In genomic region chr3:194181612-194182011, GRCh38 we compare ENCODE assay signal across 23 cellular contexts.
"Had no signal": no experiment of that assay in that cellular context is flagged by ENCODE, and none has a peak within 500 bp of the region (broad histone marks: within the 10 kb centered on the region; RNA-seq: fewer than 3 reads in every experiment).

No MANE protein-coding gene starts in this region.

- H3K4me1 ChIP-seq: testis, tibial artery, upper lobe of right lung, uterus had no signal

- H3K27me3 ChIP-seq: stomach, suprapubic skin, testis, tibial nerve, transverse colon, upper lobe of left lung, upper lobe of right lung, uterus, vagina had no signal

- H3K9me3 ChIP-seq: stomach, suprapubic skin, testis, thoracic aorta, tibial artery, tibial nerve, transverse colon, upper lobe of left lung, upper lobe of right lung, uterus, vagina had no signal

- DNase-seq: stimulated activated CD4-positive, alpha-beta T cell treated with anti-CD3 and anti-CD28 coated beads, Interleukin-2, amount 100 ng/mL, for 48 hours; stimulated activated CD4-positive, alpha-beta T cell treated with anti-CD3 and anti-CD28 coated beads, Interleukin-4, amount 100 ng/mL, for 1 hour; stimulated activated CD4-positive, alpha-beta T cell treated with anti-CD3 and anti-CD28 coated beads, Interleukin-4, amount 100 ng/mL, for 24 hours; stimulated activated CD4-positive, alpha-beta T cell treated with anti-CD3 and anti-CD28 coated beads, Interleukin-4, amount 100 ng/mL, for 4 hours; stimulated activated CD8-positive, alpha-beta memory T cell treated with anti-CD3 and anti-CD28 coated beads, Interleukin-4, amount 100 ng/mL, for 48 hours; stimulated activated naive B cell treated with anti-CD40 and anti-IgM and Interleukin-4, amounts not matched to agents 10 μg/mL and 1 μg/mL and 100 μg/mL, for 72 hours; stimulated activated naive CD4-positive, alpha-beta T cell; stimulated activated naive CD4-positive, alpha-beta T cell treated with Interleukin-2 at 50 U/mL for 16 hours; stimulated activated naive CD8-positive, alpha-beta T cell treated with anti-CD3 and anti-CD28 coated beads, Interleukin-15, amount 100 ng/mL, for 72 hours; stimulated activated naive CD8-positive, alpha-beta T cell treated with anti-CD3 and anti-CD28 coated beads, Interleukin-15, Interleukin-2, amounts not matched to agents 100 U/mL and 50 U/mL, for 24 hours; stomach; substantia nigra; testis; tibial artery; transverse colon; trophoblast cell; upper lobe of left lung; upper lobe of right lung; uterus had no signal

- H3K27ac ChIP-seq: stomach, suprapubic skin, testis, thoracic aorta, tibial artery, tibial nerve, transverse colon, upper lobe of left lung, upper lobe of right lung, uterus, vagina had no signal

- H3K4me3 ChIP-seq: stomach, suprapubic skin, testis, thoracic aorta, tibial artery, tibial nerve, transverse colon, upper lobe of left lung, upper lobe of right lung, uterus, vagina had no signal

- H3K36me3 ChIP-seq: stomach, suprapubic skin, thoracic aorta, tibial artery, tibial nerve, transverse colon, upper lobe of left lung, upper lobe of right lung, uterus, vagina had no signal
